Comparison of ENCODE assay signal across 1 cellular context in the genomic region with DNA sequence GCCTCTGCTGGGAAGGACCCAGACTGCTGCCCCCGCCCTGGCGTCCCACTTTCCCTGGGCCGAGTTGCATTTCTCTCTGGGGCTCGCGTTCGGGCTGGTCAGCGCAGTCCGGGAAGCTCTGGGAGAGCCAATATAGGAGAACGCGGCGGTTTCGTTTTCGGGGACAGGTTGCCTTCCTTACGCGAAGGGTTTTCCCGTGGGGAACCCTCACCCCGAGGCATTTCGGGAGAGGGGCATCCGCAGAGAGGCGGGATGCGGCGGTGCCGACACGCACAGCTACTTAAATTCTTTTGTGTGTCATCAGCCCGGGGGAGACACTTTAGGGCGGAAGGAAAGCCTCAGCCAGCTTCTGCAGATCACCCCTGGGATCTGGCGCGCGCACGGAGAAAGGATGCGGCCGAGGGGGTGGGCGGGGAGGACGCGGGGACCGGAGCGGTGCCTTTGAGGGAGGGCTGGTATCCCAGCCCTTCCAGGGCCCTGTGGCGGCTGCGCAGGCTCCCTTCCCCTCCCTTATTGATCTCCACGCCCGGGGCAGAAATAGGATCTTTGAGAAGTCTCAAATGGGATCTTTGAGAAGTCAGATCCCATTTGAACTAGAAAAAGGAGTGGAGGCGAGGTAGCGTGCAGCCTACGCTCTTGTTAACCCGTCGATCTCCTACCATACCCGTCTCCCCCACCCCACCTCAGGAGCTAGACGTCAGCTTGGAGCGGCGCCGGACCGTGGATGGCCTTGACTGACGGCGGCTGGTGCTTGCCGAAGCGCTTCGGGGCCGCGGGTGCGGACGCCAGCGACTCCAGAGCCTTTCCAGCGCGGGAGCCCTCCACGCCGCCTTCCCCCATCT.
TF ChIP-seq lines count a peak whose summit lies in the region.

No MANE protein-coding gene starts in this region.

TF ChIP-seq in endothelial cell of umbilical vein, 7 proteins besides CTCF, POLR2A, EP300 and RAD21 (continued from another document):
- TF ChIP-seq FOS (IDR thresholded peaks at IDR 0.05; ENCODE audit: borderline replicate concordance, insufficient read depth, low read length) (no peak), EZH2 (IDR thresholded peaks at IDR 0.05; ENCODE audit: borderline replicate concordance, low read depth, low read length, severe bottlenecking) (no peak)
